ENCODE assay signal across 8 cellular contexts in genomic region chr18:48833701-48834394, GRCh38.
DNase-seq lines count a peak whose midpoint lies in the region; ATAC-seq and TF ChIP-seq lines count a peak whose summit lies in the region.

No MANE protein-coding gene starts in this region.

- ATAC-seq in GM21529 (IDR thresholded peaks at IDR 0.05; ENCODE audit: unreplicated experiment) (peak; percentile 79), left cardiac atrium (peak; percentile 14 to 46)
- peak; percentile 78 for ATAC-seq in activated CD8-positive, alpha-beta T cell treated with anti-CD3 and anti-CD28 coated beads, Interleukin-2, amount 10 ng/mL, durations not matched to agents 7 days and 5 days

- H3F3A ChIP-seq in Loucy (ENCODE audit: low read depth), result no peaks in the 10 kb centered on the region

- H3K9me3 ChIP-seq in Loucy (ENCODE audit: insufficient read depth, low read depth, low read length), result no peaks in the 10 kb centered on the region

- CTCF ChIA-PET in activated CD8-positive, alpha-beta T cell treated with anti-CD3 and anti-CD28 coated beads, Interleukin-2, amount 10 ng/mL, durations not matched to agents 7 days and 5 days (lab: Charles Lee), result interaction anchor here (1.8 kb wide), 1 partner anchor 56 kb away, joined by 5 read pairs; no protein-coding TSS in a partner anchor

- H3K4me1 Mint-ChIP-seq in activated CD8-positive, alpha-beta T cell treated with anti-CD3 and anti-CD28 coated beads, Interleukin-2, amount 10 ng/mL, durations not matched to agents 7 days and 5 days (ENCODE audit: low read depth), result peaks cover 87% of the 10 kb centered on the region

- DNase-seq in GM04504 (ENCODE audit: low read depth) (peak; percentile 8), left cardiac atrium (no peak), NCI-H2081 (lab: John Stamatoyannopoulos, UW) (no peak), SIG-M5 treated with dmso at 0.1 percent for 504 hours (lab: John Stamatoyannopoulos, UW; ENCODE audit: unreplicated experiment) (no peak)
- peak; percentile 85 for DNase-seq in activated CD8-positive, alpha-beta T cell treated with anti-CD3 and anti-CD28 coated beads, Interleukin-2, amount 10 ng/mL, durations not matched to agents 7 days and 5 days
- peak; percentile 39 for DNase-seq in stimulated activated CD8-positive, alpha-beta memory T cell treated with anti-CD3 and anti-CD28 coated beads, Interleukin-4, amount 100 ng/mL, for 24 hours (ENCODE audit: low read depth)

- peaks cover 8% of the 10 kb centered on the region for H3K36me3 Mint-ChIP-seq in activated CD8-positive, alpha-beta T cell treated with anti-CD3 and anti-CD28 coated beads, Interleukin-2, amount 10 ng/mL, durations not matched to agents 7 days and 5 days (ENCODE audit: low read depth)

- H3K27me3 ChIP-seq in Loucy (ENCODE audit: insufficient read depth, low read length, poor library complexity, severe bottlenecking), result no peaks in the 10 kb centered on the region

- no peak for TF ChIP-seq CTCF in Loucy (conservative IDR thresholded peaks at IDR 0.05; ENCODE audit: low read length)

- no peaks in the 10 kb centered on the region for H3K79me2 ChIP-seq in Loucy (ENCODE audit: insufficient read depth, low read length)

- H3K9ac ChIP-seq in Loucy (ENCODE audit: low read depth, low read length, poor library complexity, severe bottlenecking), result no peak overlapping the region

- no peaks in the 10 kb centered on the region for H3K36me3 ChIP-seq in Loucy (ENCODE audit: insufficient read depth, low read length)

- no peaks in the 10 kb centered on the region for H4K20me1 ChIP-seq in Loucy (ENCODE audit: insufficient read depth, low read length, poor library complexity, severe bottlenecking)

- no peak overlapping the region for H3K4me3 ChIP-seq in Loucy (ENCODE audit: low read length, poor library complexity, severe bottlenecking)

- H3K4me1 ChIP-seq in Loucy (ENCODE audit: insufficient read depth, low read length, poor library complexity, severe bottlenecking), result peaks cover 39% of the 10 kb centered on the region

- peak overlapping the region; percentile 74 for H3K4me3 Mint-ChIP-seq in activated CD8-positive, alpha-beta T cell treated with anti-CD3 and anti-CD28 coated beads, Interleukin-2, amount 10 ng/mL, durations not matched to agents 7 days and 5 days

- H2AFZ ChIP-seq in Loucy (ENCODE audit: low read length), result no peak overlapping the region

- intact Hi-C loops in left cardiac atrium (cut with DNase I), result no loop called here

- no peaks in the 10 kb centered on the region for H3K9me2 ChIP-seq in Loucy (replicated peaks; ENCODE audit: low read depth, low read length)

- peak overlapping the region; percentile 50 for H3K4me2 ChIP-seq in Loucy (ENCODE audit: low read depth, low read length, poor library complexity, severe bottlenecking)

- H3K9me3 Mint-ChIP-seq in activated CD8-positive, alpha-beta T cell treated with anti-CD3 and anti-CD28 coated beads, Interleukin-2, amount 10 ng/mL, durations not matched to agents 7 days and 5 days (ENCODE audit: insufficient read depth), result no peaks in the 10 kb centered on the region

- H3K27me3 Mint-ChIP-seq in activated CD8-positive, alpha-beta T cell treated with anti-CD3 and anti-CD28 coated beads, Interleukin-2, amount 10 ng/mL, durations not matched to agents 7 days and 5 days (ENCODE audit: low read depth), result no peaks in the 10 kb centered on the region

- H3K27ac Mint-ChIP-seq in activated CD8-positive, alpha-beta T cell treated with anti-CD3 and anti-CD28 coated beads, Interleukin-2, amount 10 ng/mL, durations not matched to agents 7 days and 5 days, result peak overlapping the region; percentile 91

- POLR2A ChIA-PET in activated CD8-positive, alpha-beta T cell treated with anti-CD3 and anti-CD28 coated beads, Interleukin-2, amount 10 ng/mL, durations not matched to agents 7 days and 5 days (lab: Charles Lee), result interaction anchor here (1.1 to 2.0 kb wide), 6 partner anchors 10 to 43 kb away, joined by 4 to 10 read pairs (median 5); no protein-coding TSS in a partner anchor

Comparison
In these comparisons a context has a peak if more than half of its experiments do, and no peak if none do; other contexts are left out.
1. DNase-seq: peak in GM04504 (single experiment), activated CD8-positive, alpha-beta T cell treated with anti-CD3 and anti-CD28 coated beads, Interleukin-2, amount 10 ng/mL, durations not matched to agents 7 days and 5 days (single experiment) and stimulated activated CD8-positive, alpha-beta memory T cell treated with anti-CD3 and anti-CD28 coated beads, Interleukin-4, amount 100 ng/mL, for 24 hours (single experiment); none in left cardiac atrium (single experiment), NCI-H2081 (0 of 2) and SIG-M5 treated with dmso at 0.1 percent for 504 hours (single experiment).
2. Peak in every context shown above with its lines, with median percentiles within 50 percentile points of each other: ATAC-seq.